22 cellular contexts compared by ENCODE assay signal in the genomic region with DNA sequence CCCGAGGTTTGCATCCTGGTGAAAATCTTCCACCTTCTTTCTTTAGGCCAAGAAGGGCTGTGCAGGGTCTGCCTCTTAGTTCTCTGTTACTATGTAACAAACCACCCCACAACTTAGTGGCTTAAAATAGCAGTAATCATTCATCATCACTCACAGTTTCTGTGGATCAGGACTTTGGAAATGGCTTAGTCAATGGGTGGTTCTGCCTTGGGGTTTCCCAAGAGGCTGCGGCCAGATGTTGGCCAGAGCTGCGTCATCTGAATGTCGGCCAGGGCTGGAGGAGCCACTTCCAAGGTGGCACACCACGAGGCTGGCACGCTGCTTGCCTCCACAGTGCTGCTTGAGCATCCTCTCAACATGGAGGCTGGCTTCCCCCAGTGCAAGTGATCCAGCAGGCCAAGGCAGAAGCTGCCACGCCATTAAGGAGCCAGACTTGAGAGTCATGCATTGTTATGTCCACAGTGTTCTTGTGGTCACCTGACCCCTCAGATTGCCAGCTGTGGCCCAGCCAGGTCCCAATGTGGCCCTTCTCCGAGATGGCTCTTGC.
"Had no signal": no experiment of that assay in that cellular context is flagged by ENCODE, and none has a peak within 500 bp of the region (broad histone marks: within the 10 kb centered on the region; RNA-seq: fewer than 3 reads in every experiment).

No MANE protein-coding gene starts in this region.

- H3K27ac ChIP-seq: colonic mucosa, epithelial cell of prostate, heart right ventricle, left lung, tibial artery had no signal

- H3K27ac Mint-ChIP-seq: activated B cell treated with CpG ODN at 0.5 μM for 24 hours; activated CD4-positive, alpha-beta memory T cell treated with anti-CD3 and anti-CD28 coated beads for 36 hours; activated CD8-positive, alpha-beta memory T cell treated with anti-CD3 and anti-CD28 coated beads, Interleukin-2, amount 10 ng/mL, durations not matched to agents 7 days and 5 days; activated T-helper 2 cell treated with anti-CD3 and anti-CD28 coated beads, Interferon-gamma antibody, Interleukin-2, Interleukin-4, amounts not matched to agents 10 μg/mL and 5 μg/mL and 100 μg/mL, durations not matched to agents 14 hours and 24 hours and 36 hours; endodermal cell; progenitor cell of endocrine pancreas; T-helper 2 cell treated with Interferon-gamma antibody and Interleukin-4, amounts not matched to agents 5 μg/mL and 100 μg/mL, for 36 hours had no signal

- DNase-seq: activated B cell treated with CpG ODN at 0.5 μM for 24 hours; activated CD4-positive, alpha-beta memory T cell treated with anti-CD3 and anti-CD28 coated beads for 36 hours; activated CD4-positive, alpha-beta T cell treated with anti-CD3 and anti-CD28 coated beads for 4 hours; activated CD8-positive, alpha-beta memory T cell treated with anti-CD3 and anti-CD28 coated beads, Interleukin-2, amount 10 ng/mL, durations not matched to agents 7 days and 5 days; activated naive CD4-positive, alpha-beta T cell treated with Interleukin-2 at 50 U/mL for 16 hours; anterior cingulate cortex; endodermal cell; heart right ventricle; naive B cell; stimulated activated CD4-positive, alpha-beta T cell treated with anti-CD3 and anti-CD28 coated beads, Interleukin-12 subunit alpha, Interleukin-12 subunit beta, amount 100 ng/mL, for 4 hours; stimulated activated CD4-positive, alpha-beta T cell treated with anti-CD3 and anti-CD28 coated beads, Interleukin-1b, Interleukin-23, amount 100 ng/mL, for 48 hours; stimulated activated naive CD4-positive, alpha-beta T cell treated with Interleukin-2 at 50 U/mL for 16 hours; tibial artery had no signal

- H3K4me3 ChIP-seq: colonic mucosa, heart right ventricle, left lung, mucosa of descending colon, tibial artery had no signal

- H3K36me3 Mint-ChIP-seq: activated CD4-positive, alpha-beta memory T cell treated with anti-CD3 and anti-CD28 coated beads for 36 hours; activated CD8-positive, alpha-beta memory T cell treated with anti-CD3 and anti-CD28 coated beads, Interleukin-2, amount 10 ng/mL, durations not matched to agents 7 days and 5 days; naive B cell had no signal

- H3K9me3 Mint-ChIP-seq: activated B cell treated with CpG ODN at 0.5 μM for 24 hours; activated T-helper 2 cell treated with anti-CD3 and anti-CD28 coated beads, Interferon-gamma antibody, Interleukin-2, Interleukin-4, amounts not matched to agents 10 μg/mL and 5 μg/mL and 100 μg/mL, durations not matched to agents 14 hours and 24 hours and 36 hours; central memory CD8-positive, alpha-beta T cell; endodermal cell; naive B cell; neural crest cell; T-helper 2 cell treated with Interferon-gamma antibody and Interleukin-4, amounts not matched to agents 5 μg/mL and 100 μg/mL, for 36 hours had no signal

- H3K36me3 ChIP-seq: colonic mucosa, heart right ventricle, left lung, tibial artery had no signal

- H3K9me3 ChIP-seq: colonic mucosa, mucosa of descending colon had no signal

- H3K4me1 Mint-ChIP-seq: endodermal cell had no signal

- H3K27me3 ChIP-seq: colonic mucosa, tibial artery had no signal

- H3K27me3 Mint-ChIP-seq: activated CD4-positive, alpha-beta memory T cell treated with anti-CD3 and anti-CD28 coated beads for 36 hours; activated CD8-positive, alpha-beta memory T cell treated with anti-CD3 and anti-CD28 coated beads, Interleukin-2, amount 10 ng/mL, durations not matched to agents 7 days and 5 days; progenitor cell of endocrine pancreas had no signal

- H3K4me3 Mint-ChIP-seq: activated B cell treated with CpG ODN at 0.5 μM for 24 hours; activated CD4-positive, alpha-beta memory T cell treated with anti-CD3 and anti-CD28 coated beads for 36 hours; activated CD8-positive, alpha-beta memory T cell treated with anti-CD3 and anti-CD28 coated beads, Interleukin-2, amount 10 ng/mL, durations not matched to agents 7 days and 5 days; central memory CD8-positive, alpha-beta T cell; endodermal cell; naive B cell; neural crest cell; T-helper 2 cell treated with Interferon-gamma antibody and Interleukin-4, amounts not matched to agents 5 μg/mL and 100 μg/mL, for 36 hours had no signal
